8 cellular contexts compared by ENCODE assay signal in the genomic region with DNA sequence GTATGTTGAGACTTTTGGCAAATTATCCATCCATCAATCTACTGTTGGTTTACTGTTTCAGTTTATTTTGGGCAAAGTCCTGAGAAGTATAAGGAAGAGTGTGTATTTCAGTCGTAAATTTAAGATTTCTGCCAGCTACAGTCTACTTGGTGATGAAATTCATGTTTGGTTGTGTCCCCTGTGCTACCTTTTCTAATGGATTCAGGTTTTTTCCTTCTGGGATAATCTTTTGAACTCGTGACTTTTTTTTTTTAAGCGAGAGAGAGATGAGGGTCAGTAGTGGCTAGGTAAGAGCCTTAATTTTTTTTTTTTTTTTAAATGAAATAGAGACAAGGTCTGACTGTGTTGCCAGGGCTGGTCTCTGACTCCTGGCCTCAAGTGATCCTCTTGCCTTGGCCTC. TPM values are rescaled to one million over a fixed set of nuclear protein-coding genes. Genes with fewer than 3 reads are reported as not detected.
DNase-seq lines count a peak whose midpoint lies in the region; ATAC-seq and TF ChIP-seq lines count a peak whose summit lies in the region.

No MANE protein-coding gene starts in this region.

- no peaks in the 10 kb centered on the region for H3K9me3 Mint-ChIP-seq in activated CD4-positive, alpha-beta T cell treated with anti-CD3 and anti-CD28 coated beads, Interleukin-2, amount 10 ng/mL, durations not matched to agents 7 days and 5 days

- H3K9ac ChIP-seq in adipocyte (ENCODE audit: low read length): peak overlapping the region; percentile 96

- no peak for ATAC-seq in thoracic aorta (ENCODE audit: insufficient number of reproducible peaks, low FRiP score, low read depth)
- no peak for ATAC-seq in GM21528 (IDR thresholded peaks at IDR 0.05; ENCODE audit: low FRiP score, unreplicated experiment)
- ATAC-seq in HG03439 (IDR thresholded peaks at IDR 0.05; ENCODE audit: unreplicated experiment): no peak

- DNase-seq in activated CD4-positive, alpha-beta T cell treated with anti-CD3 and anti-CD28 coated beads, Interleukin-2, amount 10 ng/mL, durations not matched to agents 7 days and 5 days: no peak
- DNase-seq in activated CD4-positive, alpha-beta T cell treated with anti-CD3 and anti-CD28 coated beads for 1 hour: no peak
- DNase-seq in adipocyte (ENCODE audit: low read depth): peak; percentile 37
- peak; percentile 22 for DNase-seq in left kidney (ENCODE audit: low read depth, low spot score)
- no peak for DNase-seq in thoracic aorta (ENCODE audit: low spot score)
- no peak for DNase-seq in SW480 (ENCODE audit: low spot score)

- H3K27me3 Mint-ChIP-seq in activated CD4-positive, alpha-beta T cell treated with anti-CD3 and anti-CD28 coated beads, Interleukin-2, amount 10 ng/mL, durations not matched to agents 7 days and 5 days: no peaks in the 10 kb centered on the region

- CTCF ChIA-PET in activated CD4-positive, alpha-beta T cell treated with anti-CD3 and anti-CD28 coated beads, Interleukin-2, amount 10 ng/mL, durations not matched to agents 7 days and 5 days (lab: Charles Lee): interaction anchor here (0.6 to 2.0 kb wide), 5 partner anchors 12 to 1135 kb away, joined by 3 to 4 read pairs (median 3); no protein-coding TSS in a partner anchor

- H3K4me1 ChIP-seq in adipocyte (ENCODE audit: control insufficient read depth, insufficient read depth, low read length): peaks cover 12% of the 10 kb centered on the region
- H3K4me1 ChIP-seq in thoracic aorta (ENCODE audit: control insufficient read depth in 1 of 2, low read depth in 2 of 2): peaks cover 18 to 37% of the 10 kb centered on the region in 2 donors

- H3K4me1 Mint-ChIP-seq in activated CD4-positive, alpha-beta T cell treated with anti-CD3 and anti-CD28 coated beads, Interleukin-2, amount 10 ng/mL, durations not matched to agents 7 days and 5 days: peaks cover 57% of the 10 kb centered on the region

- H3K27me3 ChIP-seq in adipocyte (replicated peaks; ENCODE audit: control insufficient read depth, insufficient read depth, low read length): no peaks in the 10 kb centered on the region
- no peaks in the 10 kb centered on the region for H3K27me3 ChIP-seq in thoracic aorta (replicated peaks; ENCODE audit: insufficient read depth)

- H3K36me3 Mint-ChIP-seq in activated CD4-positive, alpha-beta T cell treated with anti-CD3 and anti-CD28 coated beads, Interleukin-2, amount 10 ng/mL, durations not matched to agents 7 days and 5 days (ENCODE audit: low read depth): peaks cover 16% of the 10 kb centered on the region

- H3K27ac Mint-ChIP-seq in activated CD4-positive, alpha-beta T cell treated with anti-CD3 and anti-CD28 coated beads, Interleukin-2, amount 10 ng/mL, durations not matched to agents 7 days and 5 days: peak overlapping the region; percentile 88

- POLR2A ChIA-PET in activated CD4-positive, alpha-beta T cell treated with anti-CD3 and anti-CD28 coated beads, Interleukin-2, amount 10 ng/mL, durations not matched to agents 7 days and 5 days (lab: Charles Lee): no interaction called here

- no peaks in the 10 kb centered on the region for H3K36me3 ChIP-seq in adipocyte (ENCODE audit: control insufficient read depth, insufficient read depth, low read length, severe bottlenecking)
- H3K36me3 ChIP-seq in thoracic aorta: no peaks in the 10 kb centered on the region

- H3K9me3 ChIP-seq in adipocyte (ENCODE audit: control insufficient read depth, low read length): no peaks in the 10 kb centered on the region
- no peaks in the 10 kb centered on the region for H3K9me3 ChIP-seq in thoracic aorta

- H3K27ac ChIP-seq in thoracic aorta: peak overlapping the region in 1 of 2 donors; percentile 90

- TF ChIP-seq CTCF in thoracic aorta (IDR thresholded peaks at IDR 0.05): no peak

- H3K4me3 ChIP-seq in adipocyte (ENCODE audit: low read length) (peak overlapping the region; percentile 99), thoracic aorta (peak overlapping the region; percentile 91)

- peak overlapping the region; percentile 87 for H3K4me3 Mint-ChIP-seq in activated CD4-positive, alpha-beta T cell treated with anti-CD3 and anti-CD28 coated beads, Interleukin-2, amount 10 ng/mL, durations not matched to agents 7 days and 5 days

RNA-seq across cellular contexts. Expression of a gene that starts 0.8 kb away (rescaled TPM):
- total RNA-seq in activated CD4-positive, alpha-beta T cell treated with anti-CD3 and anti-CD28 coated beads, Interleukin-2, amount 10 ng/mL, durations not matched to agents 7 days and 5 days: 1 to 10 TPM in 1 of 2 experiments, under 1 TPM in 1; 0.92 to 1.3 TPM
- total RNA-seq in thoracic aorta: 1 to 10 TPM in 1 of 2 donors, under 1 TPM in 1; 0.41 to 6.2 TPM

RNA-seq across cellular contexts. Expression of a gene that starts 1.1 kb away (rescaled TPM):
- total RNA-seq in activated CD4-positive, alpha-beta T cell treated with anti-CD3 and anti-CD28 coated beads, Interleukin-2, amount 10 ng/mL, durations not matched to agents 7 days and 5 days: 10 to 100 TPM; 15.3 to 16.6 TPM
- 10 to 100 TPM in 1 of 2 donors, 1 to 10 TPM in 1; 7.7 to 11.6 TPM for total RNA-seq in thoracic aorta

Comparison
In these comparisons a context has a peak if more than half of its experiments do, and no peak if none do; other contexts are left out.
1. DNase-seq: peak in adipocyte (single experiment) and left kidney (single experiment); none in activated CD4-positive, alpha-beta T cell treated with anti-CD3 and anti-CD28 coated beads, Interleukin-2, amount 10 ng/mL, durations not matched to agents 7 days and 5 days (single experiment), activated CD4-positive, alpha-beta T cell treated with anti-CD3 and anti-CD28 coated beads for 1 hour (single experiment), thoracic aorta (single experiment) and SW480 (single experiment).